In genomic region chr12:47346251-47347019, GRCh38 we compare ENCODE assay signal across 1 cellular context.
TF ChIP-seq lines count a peak whose summit lies in the region.

No MANE protein-coding gene starts in this region.

TF ChIP-seq in K562, 482 proteins besides CTCF, POLR2A, EP300 and RAD21 (continued from another document):
- TF ChIP-seq ATF6 (CRISPR knock-in tag; IDR thresholded peaks at IDR 0.05) (no peak), MEIS2 (IDR thresholded peaks at IDR 0.05; ENCODE audit: partially characterized antibody) (no peak), NRF1 (conservative IDR thresholded peaks at IDR 0.05 in 1 of 2, IDR thresholded peaks at IDR 0.05 in 1 of 2) (no peak), SIN3A (IDR thresholded peaks at IDR 0.05; ENCODE audit: borderline replicate concordance in 2 of 2, control insufficient read depth in 1 of 2, low read depth in 2 of 2, low read length in 2 of 2) (no peak), ZNF316 (IDR thresholded peaks at IDR 0.05) (peak; percentile 46), CXXC5 (CRISPR knock-in tag; IDR thresholded peaks at IDR 0.05) (no peak), NFIC (IDR thresholded peaks at IDR 0.05) (no peak), CHD4 (IDR thresholded peaks at IDR 0.05; ENCODE audit: insufficient read depth, insufficient replicate concordance, low read depth, low read length, poor library complexity, severe bottlenecking) (no peak), KLF13 (tag; IDR thresholded peaks at IDR 0.05; ENCODE audit: borderline replicate concordance, low read depth) (no peak), SRSF1 (IDR thresholded peaks at IDR 0.05; ENCODE audit: low read depth, low read length) (no peak), ILK (tag; IDR thresholded peaks at IDR 0.05; ENCODE audit: borderline replicate concordance, low read depth) (no peak), HNRNPH1 (optimal IDR thresholded peaks at IDR 0.05; ENCODE audit: low read depth, low read length) (no peak), ZNF780A (CRISPR knock-in tag; IDR thresholded peaks at IDR 0.05) (no peak), CEBPG (CRISPR knock-in tag; IDR thresholded peaks at IDR 0.05) (no peak), CEBPG (tag; conservative IDR thresholded peaks at IDR 0.05 in 1 of 2, IDR thresholded peaks at IDR 0.05 in 1 of 2) (0 out of 4 replicates have a peak, but pooled peaks of 1 of the 2 experiments have one; percentile 9), CEBPB (tag; IDR thresholded peaks at IDR 0.05) (peak; percentile 69), GTF3C2 (IDR thresholded peaks at IDR 0.05; ENCODE audit: borderline replicate concordance, extremely low read depth, insufficient read length) (no peak), GATAD2A (IDR thresholded peaks at IDR 0.05) (no peak), NCOR1 (IDR thresholded peaks at IDR 0.05) (no peak), CTBP1 (IDR thresholded peaks at IDR 0.05; ENCODE audit: borderline replicate concordance) (peak; percentile 36; the same call in 1 of the 2 replicates), ZNF407 (IDR thresholded peaks at IDR 0.05; ENCODE audit: low read depth) (no peak), POLR2AphosphoS5 (IDR thresholded peaks at IDR 0.05; ENCODE audit: control insufficient read depth, insufficient read depth, low read depth, low read length) (no peak), NONO (IDR thresholded peaks at IDR 0.05; ENCODE audit: low read depth in 2 of 2, low read length in 1 of 2) (no peak), C11orf30 (IDR thresholded peaks at IDR 0.05; ENCODE audit: low read depth) (peak; percentile 44; the same call in 1 of the 2 replicates), ZNF436 (CRISPR knock-in tag; IDR thresholded peaks at IDR 0.05) (no peak), FOXA3 (CRISPR knock-in tag; conservative IDR thresholded peaks at IDR 0.05 in 1 of 2, IDR thresholded peaks at IDR 0.05 in 1 of 2) (peak in 1 of 2 experiments; percentile 38; a peak in 1 of 4 replicates), ZFP36 (IDR thresholded peaks at IDR 0.05; ENCODE audit: low read depth, low read length, partially characterized antibody) (no peak), STAT5A (IDR thresholded peaks at IDR 0.05; ENCODE audit: borderline replicate concordance, low read length) (no peak)
- TF ChIP-seq, protein P1, sequence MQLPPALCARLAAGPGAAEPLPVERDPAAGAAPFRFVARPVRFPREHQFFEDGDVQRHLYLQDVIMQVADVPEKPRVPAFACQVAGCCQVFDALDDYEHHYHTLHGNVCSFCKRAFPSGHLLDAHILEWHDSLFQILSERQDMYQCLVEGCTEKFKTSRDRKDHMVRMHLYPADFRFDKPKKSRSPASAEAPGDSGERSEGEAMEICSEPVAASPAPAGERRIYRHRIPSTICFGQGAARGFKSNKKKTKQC (CRISPR knock-in tag; IDR thresholded peaks at IDR 0.05) = no peak
- TF ChIP-seq, protein P2, sequence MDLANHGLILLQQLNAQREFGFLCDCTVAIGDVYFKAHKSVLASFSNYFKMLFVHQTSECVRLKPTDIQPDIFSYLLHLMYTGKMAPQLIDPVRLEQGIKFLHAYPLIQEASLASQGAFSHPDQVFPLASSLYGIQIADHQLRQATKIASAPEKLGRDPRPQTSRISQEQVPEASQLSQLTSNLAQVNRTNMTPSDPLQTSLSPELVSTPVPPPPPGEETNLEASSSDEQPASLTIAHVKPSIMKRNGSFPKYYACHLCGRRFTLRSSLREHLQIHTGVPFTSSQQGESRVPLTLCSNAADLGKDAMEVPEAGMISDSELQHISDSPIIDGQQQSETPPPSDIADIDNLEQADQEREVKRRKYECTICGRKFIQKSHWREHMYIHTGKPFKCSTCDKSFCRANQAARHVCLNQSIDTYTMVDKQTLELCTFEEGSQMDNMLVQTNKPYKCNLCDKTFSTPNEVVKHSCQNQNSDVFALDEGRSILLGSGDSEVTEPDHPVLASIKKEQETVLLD (IDR thresholded peaks at IDR 0.05) = no peak
- TF ChIP-seq, protein P3, sequence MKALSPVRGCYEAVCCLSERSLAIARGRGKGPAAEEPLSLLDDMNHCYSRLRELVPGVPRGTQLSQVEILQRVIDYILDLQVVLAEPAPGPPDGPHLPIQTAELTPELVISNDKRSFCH (CRISPR knock-in tag; IDR thresholded peaks at IDR 0.05) = no peak
- TF ChIP-seq, protein P3 (tag; IDR thresholded peaks at IDR 0.05) = no peak
- TF ChIP-seq, protein P4, sequence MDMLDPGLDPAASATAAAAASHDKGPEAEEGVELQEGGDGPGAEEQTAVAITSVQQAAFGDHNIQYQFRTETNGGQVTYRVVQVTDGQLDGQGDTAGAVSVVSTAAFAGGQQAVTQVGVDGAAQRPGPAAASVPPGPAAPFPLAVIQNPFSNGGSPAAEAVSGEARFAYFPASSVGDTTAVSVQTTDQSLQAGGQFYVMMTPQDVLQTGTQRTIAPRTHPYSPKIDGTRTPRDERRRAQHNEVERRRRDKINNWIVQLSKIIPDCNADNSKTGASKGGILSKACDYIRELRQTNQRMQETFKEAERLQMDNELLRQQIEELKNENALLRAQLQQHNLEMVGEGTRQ (CRISPR knock-in tag; IDR thresholded peaks at IDR 0.05) = no peak
